ENCODE assay signal across 31 cellular contexts in genomic region chrX:36422368-36422767, GRCh38.
"Had no signal": no experiment of that assay in that cellular context is flagged by ENCODE, and none has a peak within 500 bp of the region (broad histone marks: within the 10 kb centered on the region; RNA-seq: fewer than 3 reads in every experiment).

No MANE protein-coding gene starts in this region.

- H3K9me3 ChIP-seq: adrenal gland, body of pancreas, MG63, SJCRH30 had no signal

- H3K27me3 ChIP-seq: body of pancreas, MG63, SJCRH30 had no signal

- H3K4me3 ChIP-seq: adrenal gland, body of pancreas, MG63, SJCRH30, SK-N-MC had no signal

- H3K27me3 Mint-ChIP-seq: activated CD4-positive, alpha-beta T cell treated with anti-CD3 and anti-CD28 coated beads for 36 hours; activated CD4-positive, alpha-beta T cell treated with anti-CD3 and anti-CD28 coated beads, Interleukin-2, amount 10 ng/mL, durations not matched to agents 7 days and 5 days; activated T-cell treated with anti-CD3 and anti-CD28 coated beads, Interleukin-2, amount 50 U/mL, for 24 hours had no signal

- DNase-seq: activated CD4-positive, alpha-beta T cell treated with anti-CD3 and anti-CD28 coated beads for 36 hours; activated CD4-positive, alpha-beta T cell treated with anti-CD3 and anti-CD28 coated beads, Interleukin-2, amount 10 ng/mL, durations not matched to agents 7 days and 5 days; activated CD4-positive, alpha-beta T cell treated with anti-CD3 and anti-CD28 coated beads, Interleukin-2, amount 50 U/mL, for 48 hours; activated CD8-positive, alpha-beta T cell treated with anti-CD3 and anti-CD28 coated beads, Interleukin-2, amount 10 ng/mL, durations not matched to agents 7 days and 5 days; activated gamma-delta T cell; activated naive CD4-positive, alpha-beta T cell treated with anti-CD3 and anti-CD28 coated beads for 36 hours; activated T-cell treated with anti-CD3 and anti-CD28 coated beads, Interleukin-2, amount 50 U/mL, for 24 hours; adrenal gland; body of pancreas; caudate nucleus; Kasumi-1; MG63; NCI-H1048; NCI-H1105 treated with DMSO at 0.1 percent for 48 hours; NCI-H1436 treated with DMSO at 0.1 percent for 48 hours; NCI-H1694 treated with DMSO at 0.1 percent for 48 hours; NCI-H2029; NCI-H345; NCI-H524 treated with DMSO at 0.1 percent for 48 hours; SHP77; SJCRH30 had no signal

- FAIRE-seq: astrocyte, bronchial epithelial cell, TTC549 had no signal

- H3K9me3 Mint-ChIP-seq: activated CD4-positive, alpha-beta T cell treated with anti-CD3 and anti-CD28 coated beads, Interleukin-2, amount 10 ng/mL, durations not matched to agents 7 days and 5 days; activated naive CD4-positive, alpha-beta T cell treated with anti-CD3 and anti-CD28 coated beads for 36 hours; activated naive CD4-positive, alpha-beta T cell treated with anti-CD3 and anti-CD28 coated beads, Interleukin-2, amount 50 U/mL, for 72 hours; activated T-cell treated with anti-CD3 and anti-CD28 coated beads, Interleukin-2, amount 50 U/mL, for 24 hours; activated T-helper 2 cell treated with anti-CD3 and anti-CD28 coated beads, Interferon-gamma antibody, Interleukin-2, Interleukin-4, amounts not matched to agents 10 μg/mL and 5 μg/mL and 100 μg/mL, durations not matched to agents 14 hours and 24 hours and 36 hours; T-helper 1 cell treated with Interleukin-12 subunit alpha and Interleukin-12 subunit beta and Interleukin-4 antibody, amounts not matched to agents 30 μg/mL and 1 μg/mL, for 36 hours; T-helper 2 cell treated with Interferon-gamma antibody and Interleukin-4, amounts not matched to agents 5 μg/mL and 100 μg/mL, for 36 hours had no signal

- H3K27ac Mint-ChIP-seq: activated CD4-positive, alpha-beta T cell treated with anti-CD3 and anti-CD28 coated beads for 36 hours; activated CD4-positive, alpha-beta T cell treated with anti-CD3 and anti-CD28 coated beads, Interleukin-2, amount 10 ng/mL, durations not matched to agents 7 days and 5 days; activated CD8-positive, alpha-beta T cell treated with anti-CD3 and anti-CD28 coated beads, Interleukin-2, amount 10 ng/mL, durations not matched to agents 7 days and 5 days; activated naive CD4-positive, alpha-beta T cell treated with anti-CD3 and anti-CD28 coated beads for 36 hours; activated naive CD4-positive, alpha-beta T cell treated with anti-CD3 and anti-CD28 coated beads, Interleukin-2, amount 50 U/mL, for 72 hours; activated T-cell treated with anti-CD3 and anti-CD28 coated beads, Interleukin-2, amount 50 U/mL, for 24 hours; activated T-helper 2 cell treated with anti-CD3 and anti-CD28 coated beads, Interferon-gamma antibody, Interleukin-2, Interleukin-4, amounts not matched to agents 10 μg/mL and 5 μg/mL and 100 μg/mL, durations not matched to agents 14 hours and 24 hours and 36 hours; T-helper 1 cell treated with Interleukin-12 subunit alpha and Interleukin-12 subunit beta and Interleukin-4 antibody, amounts not matched to agents 30 μg/mL and 1 μg/mL, for 36 hours; T-helper 2 cell treated with Interferon-gamma antibody and Interleukin-4, amounts not matched to agents 5 μg/mL and 100 μg/mL, for 36 hours had no signal

- H3K27ac ChIP-seq: adrenal gland, body of pancreas, SJCRH30, SK-N-MC had no signal

- H3K4me3 Mint-ChIP-seq: activated CD4-positive, alpha-beta T cell treated with anti-CD3 and anti-CD28 coated beads for 36 hours; activated CD4-positive, alpha-beta T cell treated with anti-CD3 and anti-CD28 coated beads, Interleukin-2, amount 10 ng/mL, durations not matched to agents 7 days and 5 days; activated CD8-positive, alpha-beta T cell treated with anti-CD3 and anti-CD28 coated beads, Interleukin-2, amount 10 ng/mL, durations not matched to agents 7 days and 5 days; activated naive CD4-positive, alpha-beta T cell treated with anti-CD3 and anti-CD28 coated beads for 36 hours; activated T-cell treated with anti-CD3 and anti-CD28 coated beads, Interleukin-2, amount 50 U/mL, for 24 hours; T-helper 1 cell treated with Interleukin-12 subunit alpha and Interleukin-12 subunit beta and Interleukin-4 antibody, amounts not matched to agents 30 μg/mL and 1 μg/mL, for 36 hours; T-helper 2 cell treated with Interferon-gamma antibody and Interleukin-4, amounts not matched to agents 5 μg/mL and 100 μg/mL, for 36 hours had no signal

- H3K36me3 Mint-ChIP-seq: activated naive CD4-positive, alpha-beta T cell treated with anti-CD3 and anti-CD28 coated beads, Interleukin-2, amount 50 U/mL, for 72 hours had no signal

- ATAC-seq: activated CD4-positive, alpha-beta T cell treated with anti-CD3 and anti-CD28 coated beads for 36 hours; activated CD4-positive, CD25-positive, alpha-beta regulatory T cell treated with anti-CD3 and anti-CD28 coated beads, Interleukin-2, amount 50 U/mL, for 24 hours; activated CD8-positive, alpha-beta T cell treated with anti-CD3 and anti-CD28 coated beads, Interleukin-2, amount 10 ng/mL, durations not matched to agents 7 days and 5 days; activated naive CD4-positive, alpha-beta T cell treated with anti-CD3 and anti-CD28 coated beads, Interleukin-2, amount 50 U/mL, for 72 hours; body of pancreas; Panc1 had no signal

- H3K4me1 Mint-ChIP-seq: activated CD4-positive, alpha-beta T cell treated with anti-CD3 and anti-CD28 coated beads for 36 hours; activated CD4-positive, alpha-beta T cell treated with anti-CD3 and anti-CD28 coated beads, Interleukin-2, amount 10 ng/mL, durations not matched to agents 7 days and 5 days had no signal

- H3K36me3 ChIP-seq: adrenal gland, MG63, SJCRH30 had no signal

- H3K4me1 ChIP-seq: adrenal gland, body of pancreas, SJCRH30 had no signal
